Comparison of ENCODE assay signal across 1 cellular context in the genomic region with DNA sequence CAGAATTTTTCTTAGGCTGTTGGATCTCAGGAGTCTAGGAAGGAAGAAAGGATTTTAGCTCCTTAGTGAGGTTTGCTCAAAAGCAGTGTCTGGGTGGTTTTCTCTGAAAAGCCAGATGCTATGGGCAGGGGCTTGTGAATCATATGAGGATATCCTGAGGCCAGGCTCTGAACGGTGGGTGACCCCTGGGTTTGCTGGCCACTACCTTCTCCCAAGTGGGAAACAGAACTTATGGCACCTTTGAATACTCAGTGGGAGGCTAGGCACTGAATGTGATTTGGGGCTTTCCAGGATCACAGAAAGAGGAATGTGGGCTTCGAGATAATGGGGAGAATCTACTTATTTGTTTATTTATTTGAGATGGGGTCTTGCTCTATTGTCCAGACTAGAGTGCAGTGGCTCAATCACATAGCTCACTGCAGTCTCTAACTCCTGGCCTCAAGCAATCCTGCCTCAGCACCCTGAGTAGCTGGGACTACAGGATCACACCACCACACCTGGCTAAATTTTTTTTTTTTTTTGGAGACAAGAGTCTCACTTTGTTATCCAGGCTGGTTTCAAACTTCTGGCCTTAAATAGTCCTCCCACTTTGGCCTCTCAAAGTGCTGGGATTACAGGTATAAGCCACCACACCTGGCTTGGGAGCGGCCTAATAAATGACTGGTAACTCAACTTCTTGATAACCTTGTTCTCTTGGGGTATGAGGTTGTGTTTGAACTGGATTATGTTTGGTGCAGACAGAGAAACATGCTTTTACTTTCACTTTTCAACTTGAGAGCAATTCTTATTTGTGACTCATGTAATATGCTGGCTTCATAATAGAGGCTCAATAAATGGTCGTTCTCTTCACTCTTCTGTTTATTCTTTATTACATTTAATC.
TF ChIP-seq lines count a peak whose summit lies in the region.

No MANE protein-coding gene starts in this region.

TF ChIP-seq in IMR-90, 13 proteins besides CTCF, POLR2A, EP300 and RAD21 (continued from another document):
- TF ChIP-seq, protein P1, sequence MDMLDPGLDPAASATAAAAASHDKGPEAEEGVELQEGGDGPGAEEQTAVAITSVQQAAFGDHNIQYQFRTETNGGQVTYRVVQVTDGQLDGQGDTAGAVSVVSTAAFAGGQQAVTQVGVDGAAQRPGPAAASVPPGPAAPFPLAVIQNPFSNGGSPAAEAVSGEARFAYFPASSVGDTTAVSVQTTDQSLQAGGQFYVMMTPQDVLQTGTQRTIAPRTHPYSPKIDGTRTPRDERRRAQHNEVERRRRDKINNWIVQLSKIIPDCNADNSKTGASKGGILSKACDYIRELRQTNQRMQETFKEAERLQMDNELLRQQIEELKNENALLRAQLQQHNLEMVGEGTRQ (IDR thresholded peaks at IDR 0.05; ENCODE audit: low read depth, low read length), result no peak
- no peak for TF ChIP-seq BHLHE40 (IDR thresholded peaks at IDR 0.05; ENCODE audit: low read depth, low read length)
